ENCODE assay signal across 27 cellular contexts in the genomic region with DNA sequence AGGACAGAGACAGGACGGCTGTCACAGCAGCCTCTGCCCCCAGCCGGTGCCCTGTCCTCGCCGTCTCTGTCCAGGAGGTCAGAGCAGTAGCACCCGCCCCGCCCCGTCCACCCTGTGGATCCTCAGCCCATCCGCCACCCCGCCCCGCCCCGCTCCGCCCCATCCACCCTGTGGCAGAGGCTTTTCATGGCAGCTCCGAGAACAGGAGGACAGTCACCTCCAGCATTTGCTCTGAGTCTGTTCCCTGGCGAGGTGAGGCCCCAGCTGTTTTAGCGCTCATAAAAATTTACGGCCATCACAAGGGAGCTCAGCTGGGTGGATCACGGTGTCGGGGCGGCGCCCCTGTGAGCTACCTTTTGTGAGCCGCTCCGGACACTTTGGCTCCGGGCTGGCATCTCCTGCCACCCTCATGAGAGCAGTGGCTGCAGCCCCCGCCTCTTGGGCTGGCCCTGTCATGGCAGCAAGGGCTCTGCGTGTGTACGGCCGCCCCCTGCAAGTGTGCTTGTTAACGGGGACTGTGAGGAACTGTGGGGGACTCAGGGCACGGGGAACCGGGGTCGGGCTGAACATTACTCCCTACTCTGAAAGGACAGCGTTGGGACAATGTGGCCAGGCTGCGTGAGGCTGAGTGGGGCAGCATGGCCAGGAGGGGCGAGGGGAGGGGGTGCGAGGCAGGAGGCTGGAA. TPM values are rescaled to one million over a fixed set of nuclear protein-coding genes. Genes with fewer than 3 reads are reported as not detected.
"Had no signal": no experiment of that assay in that cellular context is flagged by ENCODE, and none has a peak within 500 bp of the region (broad histone marks: within the 10 kb centered on the region; RNA-seq: fewer than 3 reads in every experiment).

No MANE protein-coding gene starts in this region.

- H3K4me3 ChIP-seq: adrenal gland, ascending aorta, esophagus squamous epithelium, gastroesophageal sphincter, left lung, lung, ovary, psoas muscle, right atrium auricular region, tibial artery had no signal

- H3K9me3 ChIP-seq: adrenal gland had no signal

- H3K4me1 ChIP-seq: adrenal gland, ascending aorta, esophagus squamous epithelium, gastroesophageal sphincter, psoas muscle, right atrium auricular region, tibial artery had no signal

- H3K36me3 ChIP-seq: adrenal gland, ascending aorta, esophagus squamous epithelium, gastroesophageal sphincter, left lung, neutrophil, ovary, right atrium auricular region, tibial artery had no signal

- ATAC-seq: activated CD4-positive, alpha-beta T cell treated with anti-CD3 and anti-CD28 coated beads for 36 hours; activated T-helper 17 cell treated with anti-CD3 and anti-CD28 coated beads, Interleukin-2, amount 50 U/mL, for 72 hours; gastroesophageal sphincter; left lung; naive thymus-derived CD8-positive, alpha-beta T cell; psoas muscle; stimulated activated naive CD8-positive, alpha-beta T cell treated with anti-CD3 and anti-CD28 coated beads, Interleukin-15, amount 100 ng/mL, for 72 hours had no signal

- H3K27ac ChIP-seq: adrenal gland, ascending aorta, esophagus squamous epithelium, gastroesophageal sphincter, left lung, neutrophil, ovary, psoas muscle, right atrium auricular region, tibial artery had no signal

- FAIRE-seq: keratinocyte had no signal

- H3K27me3 ChIP-seq: adrenal gland, ascending aorta, ovary, right atrium auricular region had no signal

- DNase-seq: activated B cell treated with CpG ODN at 0.5 μM for 24 hours; activated CD4-positive, alpha-beta T cell treated with anti-CD3 and anti-CD28 coated beads for 36 hours; activated CD4-positive, alpha-beta T cell treated with anti-CD3 and anti-CD28 coated beads, Interleukin-2, amount 50 U/mL, for 4 hours; activated CD8-positive, alpha-beta memory T cell treated with anti-CD3 and anti-CD28 coated beads for 24 hours; activated CD8-positive, alpha-beta memory T cell treated with anti-CD3 and anti-CD28 coated beads, Interleukin-2, amount 50 U/mL, for 4 hours; activated T-cell treated with anti-CD3 and anti-CD28 coated beads, Interleukin-2, amount 50 U/mL, for 24 hours; adrenal gland; central memory CD4-positive, alpha-beta T cell; esophagus squamous epithelium; head of caudate nucleus; left lung; naive thymus-derived CD8-positive, alpha-beta T cell; ovary; psoas muscle; stimulated activated CD4-positive, alpha-beta T cell treated with anti-CD3 and anti-CD28 coated beads, Interleukin-12 subunit alpha, Interleukin-12 subunit beta, amount 100 ng/mL, for 4 hours; stimulated activated naive CD8-positive, alpha-beta T cell treated with anti-CD3 and anti-CD28 coated beads, Interleukin-15, amount 100 ng/mL, for 72 hours; T1000; tibial artery had no signal

RNA-seq across cellular contexts. Expression of a gene that starts 32.3 kb away (rescaled TPM):
- total RNA-seq: activated B cell treated with CpG ODN at 0.5 μM for 24 hours; activated CD4-positive, alpha-beta T cell treated with anti-CD3 and anti-CD28 coated beads for 36 hours; activated T-helper 17 cell treated with anti-CD3 and anti-CD28 coated beads, Interleukin-2, amount 50 U/mL, for 72 hours; adrenal gland; ascending aorta; dermis microvascular lymphatic vessel endothelial cell; esophagus squamous epithelium; gastroesophageal sphincter; left lung; lung; naive thymus-derived CD8-positive, alpha-beta T cell; ovary; psoas muscle; right atrium auricular region; urinary bladder had no signal
- polyA plus RNA-seq: adrenal gland; keratinocyte; lung; naive thymus-derived CD8-positive, alpha-beta T cell; ovary; psoas muscle; urinary bladder had no signal
